Comparison of ENCODE assay signal across 1 cellular context in the genomic region with DNA sequence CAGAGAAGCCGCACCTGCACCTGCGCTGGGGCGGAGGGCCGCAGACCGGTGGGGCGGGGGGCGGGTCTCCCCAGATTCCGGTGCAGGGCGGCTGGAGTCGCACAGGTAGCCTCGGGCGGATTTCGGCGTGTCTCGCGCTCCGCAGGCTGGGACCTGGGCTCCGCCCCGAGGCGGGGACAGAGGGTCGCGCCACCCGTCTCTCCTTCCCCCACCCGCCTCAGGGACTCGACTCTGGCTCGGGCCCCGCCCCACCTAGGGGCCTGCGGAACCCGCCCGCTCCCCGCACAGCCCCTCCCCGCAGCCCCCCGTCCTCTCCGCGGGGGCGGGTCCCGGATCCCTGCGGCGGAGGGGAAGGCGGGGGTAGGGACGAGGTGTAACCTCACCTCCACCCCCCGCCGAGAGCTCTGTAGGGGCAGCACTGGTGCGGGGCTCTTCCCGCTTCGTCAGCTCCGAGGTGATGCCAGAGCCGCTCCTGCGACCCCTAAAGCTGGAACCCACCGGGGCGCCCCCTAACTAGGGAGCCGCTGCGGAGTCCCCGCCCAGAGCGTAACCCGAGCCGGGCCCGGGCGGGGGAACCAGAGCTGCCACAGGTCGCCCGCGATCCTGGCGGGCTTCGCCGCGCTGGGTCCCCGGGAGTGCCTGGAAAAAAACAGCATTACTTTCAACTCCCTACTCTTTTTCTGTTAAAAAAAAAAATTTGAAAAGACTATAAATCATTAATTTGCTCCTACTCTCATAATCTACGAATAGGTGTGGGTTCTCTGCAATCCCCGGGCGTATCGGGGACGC.
TF ChIP-seq lines count a peak whose summit lies in the region.

SLC29A2 (minus strand) TSS at position 134 of the 789 bp plus-strand sequence. CDS start 169 bp downstream, outside the sequence.

TF ChIP-seq in IMR-90, 13 proteins besides CTCF, POLR2A, EP300 and RAD21:
- peak; percentile 31; the same call in 1 of the 2 replicates for TF ChIP-seq MAZ (IDR thresholded peaks at IDR 0.05; ENCODE audit: borderline replicate concordance, low read depth, low read length)
- no peak for TF ChIP-seq NFE2L2 (IDR thresholded peaks at IDR 0.05; ENCODE audit: low read depth, low read length)
